11 cellular contexts compared by ENCODE assay signal in the genomic region with DNA sequence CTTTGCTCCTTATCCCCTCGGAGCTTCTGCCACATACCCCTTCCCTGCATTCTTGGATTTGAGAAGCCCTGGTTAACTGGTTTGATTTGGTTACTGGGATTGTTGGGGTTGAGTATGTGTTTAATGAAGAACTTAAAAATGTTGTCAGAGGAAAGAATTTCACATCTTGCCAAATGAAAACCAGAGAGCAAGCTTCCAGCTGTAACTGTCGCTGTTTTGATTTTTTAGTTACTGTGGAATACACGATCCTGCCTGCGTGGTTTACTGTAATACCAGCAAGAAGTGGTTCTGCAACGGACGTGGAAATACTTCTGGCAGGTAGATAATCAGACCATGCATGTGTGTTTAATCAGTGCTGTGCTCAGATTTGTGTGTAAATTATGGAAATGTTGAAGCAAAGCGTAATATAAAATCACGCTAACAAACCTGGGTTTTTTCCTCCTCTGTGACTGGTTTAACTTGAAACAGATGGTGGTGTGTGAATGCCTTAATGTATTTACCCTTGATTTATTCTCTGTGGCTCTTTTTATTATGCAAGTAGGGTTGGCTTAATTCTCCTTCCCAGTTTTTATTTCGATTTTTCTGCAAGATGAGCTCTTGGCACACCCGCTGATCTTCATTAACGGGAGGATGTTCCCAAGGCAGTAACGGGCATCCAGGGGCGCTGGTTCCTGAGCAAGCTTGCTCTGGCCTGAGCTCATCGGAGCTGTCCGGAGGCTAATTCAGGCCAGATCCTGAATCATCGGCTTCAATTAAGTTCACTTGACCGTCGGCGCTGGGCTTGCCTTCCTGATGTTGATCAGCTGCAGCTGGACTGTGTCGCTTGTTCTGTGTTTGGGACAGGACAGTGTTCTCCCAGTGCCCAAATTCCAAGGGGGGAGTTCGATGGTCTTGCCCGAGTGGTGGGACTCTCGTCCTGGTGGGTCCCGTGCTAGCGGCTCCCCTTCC. TPM values are rescaled to one million over a fixed set of nuclear protein-coding genes. Genes with fewer than 3 reads are reported as not detected.
DNase-seq lines count a peak whose midpoint lies in the region; ATAC-seq, FAIRE-seq and TF ChIP-seq lines count a peak whose summit lies in the region.
"Had no signal": no experiment of that assay in that cellular context is flagged by ENCODE, and none has a peak within 500 bp of the region (broad histone marks: within the 10 kb centered on the region; RNA-seq: fewer than 3 reads in every experiment).

No MANE protein-coding gene starts in this region.

- TF ChIP-seq POLR2A in GM12892 (IDR thresholded peaks at IDR 0.05; ENCODE audit: low read depth, low read length) (no peak), GM12878 (IDR thresholded peaks at IDR 0.05; ENCODE audit: low read depth, low read length) (no peak)

- no peak for TF ChIP-seq EP300 in GM12878 (IDR thresholded peaks at IDR 0.05; ENCODE audit: borderline replicate concordance in 1 of 2, control insufficient read depth in 1 of 2, low read depth in 2 of 2, low read length in 2 of 2)

- no peak overlapping the region for H3K9ac ChIP-seq in GM12878 (ENCODE audit: control insufficient read depth, insufficient read depth, low read length)

- no TSS peak for BruUV-seq in GM12878 (replicated peaks; lab: Mats Ljungman, UMichigan)

- TF ChIP-seq RAD21 in GM12878 (IDR thresholded peaks at IDR 0.05; ENCODE audit: insufficient read depth, low read depth, low read length): no peak

- POLR2A ChIA-PET in GM12878 (lab: Charles Lee): interaction anchor here (1.1 to 2.4 kb wide), 4 partner anchors 8 to 276 kb away, joined by 3 to 11 read pairs (median 4); partner anchors contain the start of gene UBA52

- H3K27ac ChIP-seq in GM12878 (ENCODE audit: control insufficient read depth, insufficient read depth): no peak overlapping the region
- H3K27ac ChIP-seq in right cardiac atrium (ENCODE audit: low read length): peak overlapping the region; percentile 19

- SMC1A ChIA-PET in GM12878 (lab: Charles Lee; ENCODE audit: uncharacterized antibody, unreplicated experiment): interaction anchor here (0.8 to 2.2 kb wide), 16 partner anchors 9 to 328 kb away, joined by 3 to 13 read pairs (median 4); partner anchors contain the start of genes COPE, DDX49 and UPF1

- RAD21 ChIA-PET in GM12878 (lab: Charles Lee; ENCODE audit: unreplicated experiment): interaction anchor here (0.7 to 3.1 kb wide), 21 partner anchors 8 to 395 kb away, joined by 3 to 24 read pairs (median 5); partner anchors contain the start of genes FKBP8 and UPF1

- H3K4me3 ChIP-seq in GM12878: no peak overlapping the region
- H3K4me3 ChIP-seq in right cardiac atrium (ENCODE audit: low read length): no peak overlapping the region
- H3K4me3 ChIP-seq: HAP-1 had no signal

- H3K4me1 ChIP-seq in GM12878 (ENCODE audit: control insufficient read depth, insufficient read depth, low read length) (peaks cover 56% of the 10 kb centered on the region), right cardiac atrium (ENCODE audit: control insufficient read depth, insufficient read depth, low read length) (peaks cover 21% of the 10 kb centered on the region)
- H3K4me1 ChIP-seq: HAP-1 had no signal

- H3K4me2 ChIP-seq in GM12878 (ENCODE audit: control insufficient read depth, insufficient read depth): peak overlapping the region; percentile 17; the same call in 1 of the 2 replicates

- ATAC-seq in GM12878 (no peak), right cardiac atrium (peak in 1 of 2 donors; percentile 20), GM18867 (IDR thresholded peaks at IDR 0.05; ENCODE audit: unreplicated experiment) (no peak)

- intact Hi-C loops in GM12878 (cut with micrococcal nuclease; ENCODE audit: unreplicated experiment) (loop anchor here (5.0 to 10.0 kb wide), 4 partner anchors 75 to 393 kb away; partner anchors contain the start of genes CRTC1 and REX1BD), right cardiac atrium (cut with DNase I) (loop anchor here in 3 of 4 donors (5.0 to 10.0 kb wide), 4 partner anchors 163 to 393 kb away; partner anchors contain the start of genes CRTC1 (in 1 of the 3) and REX1BD (in 1 of the 3))

- peaks cover 9 to 46% of the 10 kb centered on the region in 2 experiments; a peak in 3 of 4 replicates for H3K36me3 ChIP-seq in GM12878 (ENCODE audit: control insufficient read depth in 2 of 2, insufficient read depth in 2 of 2, low read length in 1 of 2)

- FAIRE-seq in GM12892 (lab: Jason Lieb, UNC) (peak; percentile 68), GM12878 (lab: Jason Lieb, UNC) (no peak)

- WGBS in GM12878 (ENCODE audit: insufficient coverage, insufficient replicate concordance, low lambda C conversion rate, missing lambda C conversion rate): 88% methylated on average over 24 of the region's 25 CpGs
- WGBS in right cardiac atrium: 55% methylated on average over 25 of the region's 25 CpGs

- no peaks in the 10 kb centered on the region for H3K27me3 ChIP-seq in GM12878 (replicated peaks in 1 of 2; ENCODE audit: control insufficient read depth in 2 of 2, insufficient read depth in 2 of 2, low read length in 1 of 2)
- H3K27me3 ChIP-seq in right cardiac atrium (ENCODE audit: control insufficient read depth, insufficient read depth): no peaks in the 10 kb centered on the region

- H2AFZ ChIP-seq in GM12878 (ENCODE audit: control insufficient read depth, low read depth, low read length): no peak overlapping the region

- TF ChIP-seq CTCF in GM12878 (IDR thresholded peaks at IDR 0.05 in 2 of 3, conservative IDR thresholded peaks at IDR 0.05 in 1 of 3; ENCODE audit: control insufficient read depth in 2 of 3, extremely low read depth in 1 of 3, insufficient read depth in 1 of 3, low read depth in 3 of 3, low read length in 3 of 3): no peak

- CTCF ChIA-PET in GM12878 (lab: Yijun Ruan, JAX): interaction anchor here (0.7 to 7.4 kb wide), 37 partner anchors 9 to 395 kb away, joined by 3 to 109 read pairs (median 5); partner anchors contain the start of genes COPE, CRTC1, DDX49 and ELL

- in situ Hi-C loops in GM12878 (cut with MboI): no loop called here

- peaks cover 59% of the 10 kb centered on the region for H3K79me2 ChIP-seq in GM12878 (ENCODE audit: control insufficient read depth, insufficient read depth, low read length)

- no peak for DNase-seq in GM12892 (ENCODE audit: insufficient read length)
- no peak for DNase-seq in GM12878 (ENCODE audit: low read depth, low spot score)
- DNase-seq in right cardiac atrium: peak in 1 of 3 donors; percentile 55
- DNase-seq in superior temporal gyrus (ENCODE audit: extremely low spot score): peak; percentile 29
- DNase-seq in Ammon's horn (ENCODE audit: low spot score): no peak
- no peak for DNase-seq in central memory CD4-positive, alpha-beta T cell
- DNase-seq in D341Med (ENCODE audit: low spot score): no peak

- H3K9me3 ChIP-seq in GM12878 (replicated peaks; ENCODE audit: control insufficient read depth, insufficient read depth, low read length) (no peaks in the 10 kb centered on the region), right cardiac atrium (ENCODE audit: control insufficient read depth, low read length) (no peaks in the 10 kb centered on the region)
- H3K9me3 ChIP-seq: HAP-1 had no signal

- peaks cover 23% of the 10 kb centered on the region for H4K20me1 ChIP-seq in GM12878 (ENCODE audit: control insufficient read depth, insufficient read depth)

RNA-seq across cellular contexts. Expression of gene UPF1, which starts 16.0 kb away (rescaled TPM):
- 12.8 TPM for polyA plus RNA-seq in GM12892 (2012; ENCODE audit: missing spikeins)
- total RNA-seq in GM12878 (2013; cell fraction: nucleolus; rRNA removed): 99.0 and 125 TPM in 2 replicates
- 35.3 and 40.6 TPM in 2 replicates for total RNA-seq in GM12878 (2014; rRNA removed)
- 14.5 and 16.1 TPM in 2 replicates for total RNA-seq in GM12878 (2014; rRNA removed; fragmentation: Illumina TruSeq; extraction: Trizol)
- total RNA-seq in GM12878 (2021): 71.9 and 80.9 TPM in 2 replicates
- 9.9 TPM for polyA plus RNA-seq in GM12878 (2011; ENCODE audit: low read depth)
- 8.9 and 22.8 TPM in 2 replicates for polyA plus RNA-seq in GM12878 (2011; rRNA removed)
- polyA plus RNA-seq in GM12878 (2011; cell fraction: cytosol; rRNA removed): 23.1 and 45.0 TPM in 2 replicates
- 102 and 147 TPM in 2 replicates for polyA plus RNA-seq in GM12878 (2011; cell fraction: nucleus; rRNA removed)
- 27.8 and 31.0 TPM in 2 replicates for polyA plus RNA-seq in GM12878 (2012)
- polyA plus RNA-seq in GM12878 (2014; fragmentation: Illumina TruSeq; extraction: Trizol): 26.2 and 33.5 TPM in 2 replicates
- polyA plus RNA-seq in GM12878 (2014; fragmentation: Nextera tagmentation; extraction: Ambion mirVana): 1 to 10 TPM in 1 of 2 experiments, under 1 TPM in 1; 0.58 to 1.1 TPM
- 35.1 and 47.1 TPM in 2 replicates for polyA plus RNA-seq in GM12878 (2014; rRNA removed)
- 1 to 10 TPM; 4.5 to 5.6 TPM for polyA plus RNA-seq in GM12878 (2016; fragmentation: Nextera tagmentation; extraction: Ambion mirVana)
- 66.6 and 68.0 TPM in 2 replicates for polyA minus RNA-seq in GM12878 (2011; rRNA and poly(A)+ RNA removed)
- polyA minus RNA-seq in GM12878 (2011; cell fraction: cytosol; rRNA and poly(A)+ RNA removed): 23.4 and 30.8 TPM in 2 replicates
- polyA minus RNA-seq in GM12878 (2011; cell fraction: nucleus; rRNA and poly(A)+ RNA removed): 43.4 and 69.7 TPM in 2 replicates
- total RNA-seq in right cardiac atrium: 10 to 100 TPM; 35.2 to 40.0 (median 36.8) TPM
- 31.4 TPM for polyA plus RNA-seq in right cardiac atrium

RNA-seq across cellular contexts. Expression of gene CERS1, which starts 48.2 kb away (rescaled TPM):
- 0.15 TPM for polyA plus RNA-seq in GM12892 (2012; ENCODE audit: missing spikeins)
- total RNA-seq in GM12878 (2013; cell fraction: nucleolus; rRNA removed): not detected in 2 replicates
- total RNA-seq in GM12878 (2014; rRNA removed) (not detected in 2 replicates), GM12878 (2014; rRNA removed; fragmentation: Illumina TruSeq; extraction: Trizol) (not detected in 2 replicates), GM12878 (2021) (not detected in 2 replicates), right cardiac atrium (1 to 10 TPM; 1.1 to 1.9 (median 1.6) TPM)
- polyA plus RNA-seq in GM12878 (2011; ENCODE audit: low read depth): not detected
- polyA plus RNA-seq in GM12878 (2011; rRNA removed) (not detected in 2 replicates), GM12878 (2014; fragmentation: Illumina TruSeq; extraction: Trizol) (not detected in 2 replicates), GM12878 (2014; fragmentation: Nextera tagmentation; extraction: Ambion mirVana) (not detected), GM12878 (2014; rRNA removed) (0.16 TPM in 1 of 2 replicates, not detected in the other), GM12878 (2016; fragmentation: Nextera tagmentation; extraction: Ambion mirVana) (under 1 TPM in 1 of 2 experiments, not detected in 1; 0.19 TPM), right cardiac atrium (1.1 TPM)
- not detected in 2 replicates for polyA plus RNA-seq in GM12878 (2011; cell fraction: cytosol; rRNA removed)
- not detected in 2 replicates for polyA plus RNA-seq in GM12878 (2011; cell fraction: nucleus; rRNA removed)
- 0.08 TPM in 1 of 2 replicates, not detected in the other for polyA plus RNA-seq in GM12878 (2012)
- not detected in 2 replicates for polyA minus RNA-seq in GM12878 (2011; rRNA and poly(A)+ RNA removed)
- not detected in 2 replicates for polyA minus RNA-seq in GM12878 (2011; cell fraction: cytosol; rRNA and poly(A)+ RNA removed)
- not detected in 2 replicates for polyA minus RNA-seq in GM12878 (2011; cell fraction: nucleus; rRNA and poly(A)+ RNA removed)
- total RNA-seq: subcutaneous adipose tissue had no signal

RNA-seq across cellular contexts. Expression of gene COMP, which starts 56.7 kb away (rescaled TPM):
- not detected for polyA plus RNA-seq in GM12892 (2012; ENCODE audit: missing spikeins)
- not detected in 2 replicates for total RNA-seq in GM12878 (2013; cell fraction: nucleolus; rRNA removed)
- not detected in 2 replicates for total RNA-seq in GM12878 (2014; rRNA removed)
- not detected in 2 replicates for total RNA-seq in GM12878 (2014; rRNA removed; fragmentation: Illumina TruSeq; extraction: Trizol)
- total RNA-seq in GM12878 (2021): not detected in 2 replicates
- polyA plus RNA-seq in GM12878 (2011; ENCODE audit: low read depth): not detected
- polyA plus RNA-seq in GM12878 (2011; rRNA removed): not detected in 2 replicates
- polyA plus RNA-seq in GM12878 (2011; cell fraction: cytosol; rRNA removed): 0.04 and 0.08 TPM in 2 replicates
- 0.09 and 0.15 TPM in 2 replicates for polyA plus RNA-seq in GM12878 (2011; cell fraction: nucleus; rRNA removed)
- polyA plus RNA-seq in GM12878 (2012): not detected in 2 replicates
- not detected in 2 replicates for polyA plus RNA-seq in GM12878 (2014; fragmentation: Illumina TruSeq; extraction: Trizol)
- not detected for polyA plus RNA-seq in GM12878 (2014; fragmentation: Nextera tagmentation; extraction: Ambion mirVana)
- not detected in 2 replicates for polyA plus RNA-seq in GM12878 (2014; rRNA removed)
- under 1 TPM in 1 of 2 experiments, not detected in 1; 0.17 TPM for polyA plus RNA-seq in GM12878 (2016; fragmentation: Nextera tagmentation; extraction: Ambion mirVana)
- polyA minus RNA-seq in GM12878 (2011; rRNA and poly(A)+ RNA removed): not detected in 2 replicates
- not detected in 2 replicates for polyA minus RNA-seq in GM12878 (2011; cell fraction: cytosol; rRNA and poly(A)+ RNA removed)
- polyA minus RNA-seq in GM12878 (2011; cell fraction: nucleus; rRNA and poly(A)+ RNA removed): not detected in 2 replicates
- 10 to 100 TPM in 1 of 4 donors, 1 to 10 TPM in 3; 1.5 to 13.7 (median 4.7) TPM for total RNA-seq in right cardiac atrium
- 2.2 TPM for polyA plus RNA-seq in right cardiac atrium
- total RNA-seq: activated T-cell treated with anti-CD3 and anti-CD28 coated beads, Interleukin-2, amount 50 U/mL, for 4 hours had no signal
